8 cellular contexts compared by ENCODE assay signal in the genomic region with DNA sequence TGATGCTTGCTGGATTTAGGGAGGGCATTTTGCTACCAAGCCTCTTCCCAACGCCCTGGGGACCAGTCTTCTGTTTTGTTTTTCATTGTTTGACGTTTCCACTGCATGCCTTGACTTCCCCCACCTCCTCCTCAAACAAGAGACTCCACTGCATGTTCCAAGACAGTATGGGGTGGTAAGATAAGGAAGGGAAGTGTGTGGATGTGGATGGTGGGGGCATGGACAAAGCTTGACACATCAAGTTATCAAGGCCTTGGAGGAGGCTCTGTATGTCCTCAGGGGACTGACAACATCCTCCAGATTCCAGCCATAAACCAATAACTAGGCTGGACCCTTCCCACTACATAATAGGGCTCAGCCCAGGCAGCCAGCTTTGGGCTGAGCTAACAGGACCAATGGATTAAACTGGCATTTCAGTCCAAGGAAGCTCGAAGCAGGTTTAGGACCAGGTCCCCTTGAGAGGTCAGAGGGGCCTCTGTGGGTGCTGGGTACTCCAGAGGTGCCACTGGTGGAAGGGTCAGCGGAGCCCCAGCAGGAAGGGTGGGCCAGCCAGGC. TPM values are rescaled to one million over a fixed set of nuclear protein-coding genes. Genes with fewer than 3 reads are reported as not detected.
DNase-seq lines count a peak whose midpoint lies in the region; ATAC-seq, FAIRE-seq and TF ChIP-seq lines count a peak whose summit lies in the region.

No MANE protein-coding gene starts in this region.

- POLR2A ChIA-PET in HepG2 (lab: Yijun Ruan, JAX), result no interaction called here

- H3K27me3 Mint-ChIP-seq in effector memory CD8-positive, alpha-beta T cell, result no peaks in the 10 kb centered on the region
- H3K27me3 Mint-ChIP-seq in activated CD8-positive, alpha-beta memory T cell treated with anti-CD3 and anti-CD28 coated beads, Interleukin-2, amount 10 ng/mL, durations not matched to agents 7 days and 5 days, result peaks cover 3% of the 10 kb centered on the region

- peaks cover 31 to 38% of the 10 kb centered on the region in 2 donors for H3K4me1 Mint-ChIP-seq in effector memory CD8-positive, alpha-beta T cell (ENCODE audit: low read depth in 2 of 2)
- H3K4me1 Mint-ChIP-seq in activated CD8-positive, alpha-beta memory T cell treated with anti-CD3 and anti-CD28 coated beads, Interleukin-2, amount 10 ng/mL, durations not matched to agents 7 days and 5 days, result peaks cover 24% of the 10 kb centered on the region

- TF ChIP-seq RAD21 in HepG2 (CRISPR knock-in tag; IDR thresholded peaks at IDR 0.05), result no peak

- DNase-seq in HepG2 (ENCODE audit: low spot score), result no peak
- DNase-seq in right lobe of liver, result no peak
- DNase-seq in effector memory CD8-positive, alpha-beta T cell, result no peak
- no peak for DNase-seq in neuronal stem cell (ENCODE audit: low spot score)
- DNase-seq in UCSD-AML1 (lab: John Stamatoyannopoulos, UW; ENCODE audit: unreplicated experiment), result no peak
- no peak for DNase-seq in glomerular visceral epithelial cell (ENCODE audit: extremely low spot score)
- no peak for DNase-seq in activated CD8-positive, alpha-beta memory T cell treated with anti-CD3 and anti-CD28 coated beads, Interleukin-2, amount 10 ng/mL, durations not matched to agents 7 days and 5 days

- H3K14ac ChIP-seq in neuronal stem cell (ENCODE audit: low read length), result no peak overlapping the region

- FAIRE-seq in HepG2 (lab: Jason Lieb, UNC), result no peak

- no peak for TF ChIP-seq EP300 in HepG2 (IDR thresholded peaks at IDR 0.05; ENCODE audit: low read depth in 2 of 2, low read length in 2 of 2)
- no peak for TF ChIP-seq EP300 in HepG2 (CRISPR knock-in tag; IDR thresholded peaks at IDR 0.05; ENCODE audit: borderline replicate concordance)

- no peak overlapping the region for H2BK12ac ChIP-seq in neuronal stem cell (ENCODE audit: low read length)

- no TSS peak for BruUV-seq in HepG2 (replicated peaks; lab: Mats Ljungman, UMichigan)

- H3K4me3 ChIP-seq in HepG2 (replicated peaks in 1 of 3; ENCODE audit: insufficient read depth in 1 of 3, low read depth in 2 of 3, low read length in 3 of 3) (no peak overlapping the region), right lobe of liver (peak overlapping the region in 1 of 3 donors; percentile 31), neuronal stem cell (ENCODE audit: low read length in 2 of 2) (no peak overlapping the region)

- H3K36me3 Mint-ChIP-seq in effector memory CD8-positive, alpha-beta T cell (ENCODE audit: insufficient read depth), result peaks cover 43% of the 10 kb centered on the region
- peaks cover 16% of the 10 kb centered on the region for H3K36me3 Mint-ChIP-seq in activated CD8-positive, alpha-beta memory T cell treated with anti-CD3 and anti-CD28 coated beads, Interleukin-2, amount 10 ng/mL, durations not matched to agents 7 days and 5 days

- H2BK15ac ChIP-seq in neuronal stem cell (ENCODE audit: low read length), result no peak overlapping the region

- ATAC-seq in HepG2, result peak; percentile 14; the same call in 2 of the 3 replicates
- ATAC-seq in right lobe of liver, result no peak
- no peak for ATAC-seq in effector memory CD8-positive, alpha-beta T cell (replicated peaks)
- ATAC-seq in GM19328 (IDR thresholded peaks at IDR 0.05; ENCODE audit: unreplicated experiment), result no peak
- no peak for ATAC-seq in activated CD8-positive, alpha-beta memory T cell treated with anti-CD3 and anti-CD28 coated beads, Interleukin-2, amount 10 ng/mL, durations not matched to agents 7 days and 5 days

- H3K36me3 ChIP-seq in HepG2 (replicated peaks in 1 of 2; ENCODE audit: control insufficient read depth in 1 of 2, insufficient read depth in 2 of 2, low read length in 2 of 2) (peaks cover 7 to 27% of the 10 kb centered on the region in 2 experiments; a peak in 3 of 5 replicates), right lobe of liver (peaks cover 0 to 10% (median 3%) of the 10 kb centered on the region in 4 donors), neuronal stem cell (replicated peaks in 1 of 2; ENCODE audit: control insufficient read depth in 2 of 2, insufficient read depth in 2 of 2, low read length in 2 of 2) (peaks cover 27 to 50% of the 10 kb centered on the region in 2 donors)

- H4K91ac ChIP-seq in neuronal stem cell (ENCODE audit: low read depth, low read length, poor library complexity), result no peak overlapping the region

- H3K27me3 ChIP-seq in HepG2 (ENCODE audit: control insufficient read depth in 1 of 2, insufficient read depth in 2 of 2, low read length in 2 of 2) (no peaks in the 10 kb centered on the region; a peak in 1 of 5 replicates), right lobe of liver (no peaks in the 10 kb centered on the region), neuronal stem cell (ENCODE audit: control insufficient read depth in 3 of 3, insufficient read depth in 3 of 3, low read depth in 1 of 3, low read length in 3 of 3) (no peaks in the 10 kb centered on the region)

- H3K9me3 ChIP-seq in HepG2 (ENCODE audit: low read length) (no peaks in the 10 kb centered on the region), right lobe of liver (no peaks in the 10 kb centered on the region), neuronal stem cell (replicated peaks in 1 of 2; ENCODE audit: control insufficient read depth in 2 of 2, insufficient read depth in 1 of 2, low read depth in 1 of 2, low read length in 2 of 2) (peaks cover 0 to 2% of the 10 kb centered on the region in 2 donors)

- CTCF ChIA-PET in HepG2 (lab: Yijun Ruan, JAX; ENCODE audit: low intra/inter-chr PET ratio, low total read pairs), result interaction anchor here (1.5 to 3.2 kb wide), 3 partner anchors 13 to 162 kb away, joined by 4 to 13 read pairs (median 5); partner anchors contain the start of gene PCDHGB1
- CTCF ChIA-PET in activated CD8-positive, alpha-beta memory T cell treated with anti-CD3 and anti-CD28 coated beads, Interleukin-2, amount 10 ng/mL, durations not matched to agents 7 days and 5 days (lab: Charles Lee), result interaction anchor here (0.6 to 5.3 kb wide), 23 partner anchors 10 to 335 kb away, joined by 3 to 58 read pairs (median 5); partner anchors contain the start of genes PCDHGA1, PCDHGA10, PCDHGA11 and PCDHGA12

- WGBS in HepG2 (ENCODE audit: low lambda C conversion rate), result 25% methylated on average over 2 of the region's 4 CpGs
- 45% methylated on average over 2 of the region's 4 CpGs for WGBS in right lobe of liver (ENCODE audit: insufficient coverage, low coverage, low lambda C conversion rate, missing lambda C conversion rate)
- no CpG with 5 or more reads among the region's 4 CpGs for WGBS in neuronal stem cell (ENCODE audit: extremely low coverage in 2 of 2, insufficient read length in 2 of 2, insufficient replicate concordance in 1 of 2), 2 donors

- H2BK120ac ChIP-seq in neuronal stem cell (ENCODE audit: low read depth, low read length), result no peak overlapping the region

- no peaks in the 10 kb centered on the region for H3K79me2 ChIP-seq in HepG2 (ENCODE audit: insufficient read depth, low read length)

- no peak for TF ChIP-seq CTCF in HepG2 (CRISPR knock-in tag; IDR thresholded peaks at IDR 0.05)
- no peak for TF ChIP-seq CTCF in right lobe of liver (IDR thresholded peaks at IDR 0.05)

- intact Hi-C loops in HepG2 (cut with micrococcal nuclease; ENCODE audit: unreplicated experiment) (no loop called here), right lobe of liver (cut with DNase I) (no loop called here)

- no peak overlapping the region for H3K4ac ChIP-seq in neuronal stem cell (ENCODE audit: low read length)

- peak overlapping the region; percentile 58 for H2AK5ac ChIP-seq in neuronal stem cell (ENCODE audit: low read depth, low read length)

- in situ Hi-C loops in HepG2 (cut with HindIII; ENCODE audit: extremely low pct_ligation_motif_present, low pct_unique_long_range_greater_than_20kb), result no loop called here

- H3K9ac ChIP-seq in HepG2 (ENCODE audit: insufficient read depth, low read depth, low read length), result no peak overlapping the region
- no peak overlapping the region for H3K9ac ChIP-seq in neuronal stem cell (ENCODE audit: low read depth, low read length, poor library complexity)

- H4K8ac ChIP-seq in neuronal stem cell (ENCODE audit: low read depth, low read length), result peak overlapping the region; percentile 17

- H3K4me2 ChIP-seq in HepG2 (ENCODE audit: low read depth, low read length), result no peak overlapping the region
- no peak overlapping the region for H3K4me2 ChIP-seq in neuronal stem cell (ENCODE audit: insufficient read depth, low read length, poor library complexity, severe bottlenecking)

- H3K27ac ChIP-seq in HepG2 (ENCODE audit: extremely low read length, insufficient read depth, low read length) (no peak overlapping the region), right lobe of liver (peak overlapping the region in 1 of 3 donors; percentile 87), neuronal stem cell (replicated peaks; ENCODE audit: low read length) (peak overlapping the region; percentile 19)

- no peak overlapping the region for H2AFZ ChIP-seq in HepG2 (ENCODE audit: low read length)
- H2AFZ ChIP-seq in neuronal stem cell (ENCODE audit: low read length), result no peak overlapping the region

- H3K4me3 Mint-ChIP-seq in effector memory CD8-positive, alpha-beta T cell, result peak overlapping the region; percentile 35 to 83
- H3K4me3 Mint-ChIP-seq in activated CD8-positive, alpha-beta memory T cell treated with anti-CD3 and anti-CD28 coated beads, Interleukin-2, amount 10 ng/mL, durations not matched to agents 7 days and 5 days, result no peak overlapping the region

- peak overlapping the region; percentile 55 for H3K18ac ChIP-seq in neuronal stem cell (ENCODE audit: low read length)

- no peaks in the 10 kb centered on the region for H4K20me1 ChIP-seq in HepG2 (ENCODE audit: insufficient read depth, low read length)

- H3K27ac Mint-ChIP-seq in effector memory CD8-positive, alpha-beta T cell, result peak overlapping the region; percentile 55 to 89
- H3K27ac Mint-ChIP-seq in activated CD8-positive, alpha-beta memory T cell treated with anti-CD3 and anti-CD28 coated beads, Interleukin-2, amount 10 ng/mL, durations not matched to agents 7 days and 5 days, result no peak overlapping the region

- peaks cover 6% of the 10 kb centered on the region; the same call in 1 of the 2 replicates for H3K4me1 ChIP-seq in HepG2 (ENCODE audit: insufficient read depth, low read length)
- peaks cover 0 to 11% (median 0%) of the 10 kb centered on the region in 4 donors for H3K4me1 ChIP-seq in right lobe of liver
- peaks cover 48 to 51% of the 10 kb centered on the region in 2 donors for H3K4me1 ChIP-seq in neuronal stem cell (ENCODE audit: control insufficient read depth in 2 of 2, insufficient read depth in 1 of 2, low read depth in 1 of 2, low read length in 2 of 2)

- H2BK5ac ChIP-seq in neuronal stem cell (ENCODE audit: low read length), result no peak overlapping the region

- no peaks in the 10 kb centered on the region for H3K79me1 ChIP-seq in neuronal stem cell (ENCODE audit: low read depth, low read length)

- no peak overlapping the region for H3K23ac ChIP-seq in neuronal stem cell (ENCODE audit: low read depth, low read length, poor library complexity)

- H3K9me3 Mint-ChIP-seq in effector memory CD8-positive, alpha-beta T cell, result no peaks in the 10 kb centered on the region
- H3K9me3 Mint-ChIP-seq in activated CD8-positive, alpha-beta memory T cell treated with anti-CD3 and anti-CD28 coated beads, Interleukin-2, amount 10 ng/mL, durations not matched to agents 7 days and 5 days (ENCODE audit: low read depth), result no peaks in the 10 kb centered on the region

- TF ChIP-seq POLR2A in HepG2 (IDR thresholded peaks at IDR 0.05; ENCODE audit: insufficient read depth in 1 of 2, low read depth in 2 of 2, low read length in 2 of 2) (no peak), right lobe of liver (IDR thresholded peaks at IDR 0.05) (no peak)

RNA-seq across cellular contexts. Expression of gene PCDHGC5, which starts 23.0 kb away (rescaled TPM):
- total RNA-seq in HepG2 (2016; rRNA removed; fragmentation: Illumina TruSeq; extraction: Trizol) (not detected in 2 replicates), right lobe of liver (under 1 TPM; 0.24 to 0.37 (median 0.32) TPM)
- total RNA-seq in HepG2 (2016; cell fraction: cytosol; rRNA removed; fragmentation: Illumina TruSeq; extraction: Trizol; ENCODE audit: low read depth), result not detected in 2 replicates
- total RNA-seq in HepG2 (2016; cell fraction: insoluble cytoplasmic fraction; rRNA removed; fragmentation: Illumina TruSeq; extraction: Trizol), result 0.06 TPM in 1 of 2 replicates, not detected in the other
- not detected in 2 replicates for total RNA-seq in HepG2 (2016; cell fraction: membrane; rRNA removed; fragmentation: Illumina TruSeq; extraction: Trizol)
- 0.13 TPM in 1 of 2 replicates, not detected in the other for total RNA-seq in HepG2 (2016; cell fraction: nucleus; rRNA removed; fragmentation: Illumina TruSeq; extraction: Trizol)
- polyA plus RNA-seq in HepG2 (2011; rRNA removed), result 0.03 TPM in 1 of 2 replicates, not detected in the other
- not detected in 2 replicates for polyA plus RNA-seq in HepG2 (2011; cell fraction: cytosol; rRNA removed)
- polyA plus RNA-seq in HepG2 (2011; cell fraction: nucleus; rRNA removed), result 0.21 and 0.23 TPM in 2 replicates
- polyA plus RNA-seq in HepG2 (2012), result not detected in 2 replicates
- not detected in 2 replicates for polyA plus RNA-seq in HepG2 (2016; cell fraction: cytosol; fragmentation: Illumina TruSeq; extraction: Trizol; ENCODE audit: low read depth)
- not detected in 2 replicates for polyA plus RNA-seq in HepG2 (2016; cell fraction: insoluble cytoplasmic fraction; fragmentation: Illumina TruSeq; extraction: Trizol; ENCODE audit: low read depth)
- not detected in 2 replicates for polyA plus RNA-seq in HepG2 (2016; cell fraction: membrane; fragmentation: Illumina TruSeq; extraction: Trizol; ENCODE audit: low read depth)
- polyA plus RNA-seq in HepG2 (2016; cell fraction: nucleus; fragmentation: Illumina TruSeq; extraction: Trizol; ENCODE audit: insufficient read depth, low read depth), result 0.25 TPM in 1 of 2 replicates, not detected in the other
- polyA minus RNA-seq in HepG2 (2011; rRNA and poly(A)+ RNA removed; ENCODE audit: low replicate concordance), result 0.74 TPM in 1 of 2 replicates, not detected in the other
- not detected in 2 replicates for polyA minus RNA-seq in HepG2 (2011; cell fraction: cytosol; rRNA and poly(A)+ RNA removed)
- polyA minus RNA-seq in HepG2 (2011; cell fraction: nucleus; rRNA and poly(A)+ RNA removed), result 0.37 and 0.39 TPM in 2 replicates
- 1.1 TPM for polyA plus RNA-seq in neuronal stem cell (2013, experiment 1 of 2)
- 1.1 TPM for polyA plus RNA-seq in neuronal stem cell (2013, experiment 2 of 2)
- not detected for total RNA-seq in activated CD8-positive, alpha-beta memory T cell treated with anti-CD3 and anti-CD28 coated beads, Interleukin-2, amount 10 ng/mL, durations not matched to agents 7 days and 5 days

RNA-seq across cellular contexts. Expression of gene PCDHGC4, which starts 27.0 kb away (rescaled TPM):
- total RNA-seq in HepG2 (2016; rRNA removed; fragmentation: Illumina TruSeq; extraction: Trizol), result 0.07 TPM in 1 of 2 replicates, not detected in the other
- not detected in 2 replicates for total RNA-seq in HepG2 (2016; cell fraction: cytosol; rRNA removed; fragmentation: Illumina TruSeq; extraction: Trizol; ENCODE audit: low read depth)
- 0.11 TPM in 1 of 2 replicates, not detected in the other for total RNA-seq in HepG2 (2016; cell fraction: insoluble cytoplasmic fraction; rRNA removed; fragmentation: Illumina TruSeq; extraction: Trizol)
- not detected in 2 replicates for total RNA-seq in HepG2 (2016; cell fraction: membrane; rRNA removed; fragmentation: Illumina TruSeq; extraction: Trizol)
- 0.44 and 0.47 TPM in 2 replicates for total RNA-seq in HepG2 (2016; cell fraction: nucleus; rRNA removed; fragmentation: Illumina TruSeq; extraction: Trizol)
- 0.10 TPM in 1 of 2 replicates, not detected in the other for polyA plus RNA-seq in HepG2 (2011; rRNA removed)
- not detected in 2 replicates for polyA plus RNA-seq in HepG2 (2011; cell fraction: cytosol; rRNA removed)
- polyA plus RNA-seq in HepG2 (2011; cell fraction: nucleus; rRNA removed), result 0.07 and 0.11 TPM in 2 replicates
- not detected in 2 replicates for polyA plus RNA-seq in HepG2 (2012)
- polyA plus RNA-seq in HepG2 (2016; cell fraction: cytosol; fragmentation: Illumina TruSeq; extraction: Trizol; ENCODE audit: low read depth), result not detected in 2 replicates
- polyA plus RNA-seq in HepG2 (2016; cell fraction: insoluble cytoplasmic fraction; fragmentation: Illumina TruSeq; extraction: Trizol; ENCODE audit: low read depth), result not detected in 2 replicates
- not detected in 2 replicates for polyA plus RNA-seq in HepG2 (2016; cell fraction: membrane; fragmentation: Illumina TruSeq; extraction: Trizol; ENCODE audit: low read depth)
- polyA plus RNA-seq in HepG2 (2016; cell fraction: nucleus; fragmentation: Illumina TruSeq; extraction: Trizol; ENCODE audit: insufficient read depth, low read depth), result not detected in 2 replicates
- polyA minus RNA-seq in HepG2 (2011; rRNA and poly(A)+ RNA removed; ENCODE audit: low replicate concordance), result 0.21 and 0.34 TPM in 2 replicates
- not detected in 2 replicates for polyA minus RNA-seq in HepG2 (2011; cell fraction: cytosol; rRNA and poly(A)+ RNA removed)
- 0.39 and 0.99 TPM in 2 replicates for polyA minus RNA-seq in HepG2 (2011; cell fraction: nucleus; rRNA and poly(A)+ RNA removed)
- 10 to 100 TPM in 1 of 6 experiments, under 1 TPM in 5; 0.20 to 10.7 (median 0.34) TPM for total RNA-seq in right lobe of liver
- polyA plus RNA-seq in neuronal stem cell (2013, experiment 1 of 2), result 12.3 TPM
- 11.6 TPM for polyA plus RNA-seq in neuronal stem cell (2013, experiment 2 of 2)
- not detected for total RNA-seq in activated CD8-positive, alpha-beta memory T cell treated with anti-CD3 and anti-CD28 coated beads, Interleukin-2, amount 10 ng/mL, durations not matched to agents 7 days and 5 days

RNA-seq across cellular contexts. Expression of gene PCDHGC3, which starts 36.1 kb away (rescaled TPM):
- total RNA-seq in HepG2 (2016; rRNA removed; fragmentation: Illumina TruSeq; extraction: Trizol) (0.20 and 0.21 TPM in 2 replicates), right lobe of liver (10 to 100 TPM in 1 of 6 experiments, 1 to 10 TPM in 5; 6.1 to 10.6 (median 7.6) TPM)
- total RNA-seq in HepG2 (2016; cell fraction: cytosol; rRNA removed; fragmentation: Illumina TruSeq; extraction: Trizol; ENCODE audit: low read depth), result not detected in 2 replicates
- 0.15 and 0.80 TPM in 2 replicates for total RNA-seq in HepG2 (2016; cell fraction: insoluble cytoplasmic fraction; rRNA removed; fragmentation: Illumina TruSeq; extraction: Trizol)
- total RNA-seq in HepG2 (2016; cell fraction: membrane; rRNA removed; fragmentation: Illumina TruSeq; extraction: Trizol), result 0.22 and 0.34 TPM in 2 replicates
- total RNA-seq in HepG2 (2016; cell fraction: nucleus; rRNA removed; fragmentation: Illumina TruSeq; extraction: Trizol), result 0.63 and 0.87 TPM in 2 replicates
- 0.20 and 0.30 TPM in 2 replicates for polyA plus RNA-seq in HepG2 (2011; rRNA removed)
- polyA plus RNA-seq in HepG2 (2011; cell fraction: cytosol; rRNA removed), result 0.11 and 0.19 TPM in 2 replicates
- 0.21 and 0.23 TPM in 2 replicates for polyA plus RNA-seq in HepG2 (2011; cell fraction: nucleus; rRNA removed)
- 0.11 and 0.71 TPM in 2 replicates for polyA plus RNA-seq in HepG2 (2012)
- 0.09 and 0.20 TPM in 2 replicates for polyA plus RNA-seq in HepG2 (2016; cell fraction: cytosol; fragmentation: Illumina TruSeq; extraction: Trizol; ENCODE audit: low read depth)
- 0.51 and 0.79 TPM in 2 replicates for polyA plus RNA-seq in HepG2 (2016; cell fraction: insoluble cytoplasmic fraction; fragmentation: Illumina TruSeq; extraction: Trizol; ENCODE audit: low read depth)
- polyA plus RNA-seq in HepG2 (2016; cell fraction: membrane; fragmentation: Illumina TruSeq; extraction: Trizol; ENCODE audit: low read depth), result 0.39 and 0.57 TPM in 2 replicates
- 3.5 and 4.2 TPM in 2 replicates for polyA plus RNA-seq in HepG2 (2016; cell fraction: nucleus; fragmentation: Illumina TruSeq; extraction: Trizol; ENCODE audit: insufficient read depth, low read depth)
- 0.24 TPM in 1 of 2 replicates, not detected in the other for polyA minus RNA-seq in HepG2 (2011; rRNA and poly(A)+ RNA removed; ENCODE audit: low replicate concordance)
- polyA minus RNA-seq in HepG2 (2011; cell fraction: cytosol; rRNA and poly(A)+ RNA removed), result 0.20 TPM in 1 of 2 replicates, not detected in the other
- 0.77 and 0.87 TPM in 2 replicates for polyA minus RNA-seq in HepG2 (2011; cell fraction: nucleus; rRNA and poly(A)+ RNA removed)
- polyA plus RNA-seq in neuronal stem cell (2013, experiment 1 of 2), result 113 TPM
- 116 TPM for polyA plus RNA-seq in neuronal stem cell (2013, experiment 2 of 2)
- not detected for total RNA-seq in activated CD8-positive, alpha-beta memory T cell treated with anti-CD3 and anti-CD28 coated beads, Interleukin-2, amount 10 ng/mL, durations not matched to agents 7 days and 5 days
